8 cellular contexts compared by ENCODE assay signal in the genomic region with DNA sequence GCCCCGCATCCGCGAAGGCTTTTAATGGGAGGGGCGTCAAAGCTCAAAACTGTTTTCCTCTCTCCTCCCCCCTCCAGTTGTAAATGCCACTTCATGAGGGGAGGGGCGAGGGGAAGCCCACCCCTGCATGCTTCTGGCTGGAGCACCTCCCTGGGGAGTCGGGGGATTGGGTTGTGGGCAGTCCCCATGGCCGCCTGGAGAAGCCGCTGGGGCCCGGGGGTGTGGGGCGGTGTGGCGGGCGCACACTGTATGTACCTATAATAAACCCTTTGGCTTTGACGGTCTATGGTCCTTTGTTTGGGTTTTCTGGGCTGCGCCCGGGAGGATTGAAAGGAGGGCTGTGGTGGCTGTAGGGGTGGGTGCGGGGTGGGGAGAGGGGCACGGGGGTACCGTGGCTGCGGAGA. TPM values are rescaled to one million over a fixed set of nuclear protein-coding genes. Genes with fewer than 3 reads are reported as not detected.
DNase-seq lines count a peak whose midpoint lies in the region; ATAC-seq, FAIRE-seq and TF ChIP-seq lines count a peak whose summit lies in the region.

No MANE protein-coding gene starts in this region.

- peaks cover 6% of the 10 kb centered on the region for H3K9me2 ChIP-seq in GM23338 (ENCODE audit: insufficient read depth)

- H3K14ac ChIP-seq in H1 (ENCODE audit: insufficient read length) = no peak overlapping the region

- no peaks in the 10 kb centered on the region for H3K79me1 ChIP-seq in H1 (ENCODE audit: low read depth, low read length)

- no peak overlapping the region for H2BK120ac ChIP-seq in H1 (replicated peaks; ENCODE audit: low read depth, low read length)

- peaks cover 11% of the 10 kb centered on the region; the same call in 1 of the 2 replicates for H3K23me2 ChIP-seq in H1 (ENCODE audit: low read depth, low read length)

- H3K27ac ChIP-seq in DND-41 (ENCODE audit: low read length) = peak overlapping the region; percentile 82
- H3K27ac ChIP-seq in GM23338 (ENCODE audit: low read depth) = no peak overlapping the region
- no peak overlapping the region for H3K27ac ChIP-seq in H1 (ENCODE audit: low read depth, low read length)

- H3K18ac ChIP-seq in H1 (ENCODE audit: extremely low read depth, low read length) = peak overlapping the region; percentile 48; the same call in 1 of the 2 replicates

- peaks cover 19% of the 10 kb centered on the region for H3K79me2 ChIP-seq in DND-41 (ENCODE audit: insufficient read depth, low read length)
- no peaks in the 10 kb centered on the region for H3K79me2 ChIP-seq in GM23338 (replicated peaks; ENCODE audit: insufficient read depth)
- no peaks in the 10 kb centered on the region for H3K79me2 ChIP-seq in H1 (ENCODE audit: control insufficient read depth in 1 of 2, insufficient read depth in 2 of 2, low read length in 2 of 2)

- H4K20me1 ChIP-seq in DND-41 (ENCODE audit: insufficient read depth, low read length) (no peaks in the 10 kb centered on the region), GM23338 (replicated peaks; ENCODE audit: insufficient read depth) (peaks cover 10% of the 10 kb centered on the region; the same call in 1 of the 2 replicates), H1 (replicated peaks in 1 of 2; ENCODE audit: control insufficient read depth in 1 of 2, insufficient read depth in 2 of 2, low read length in 2 of 2) (no peaks in the 10 kb centered on the region)

- CTCF ChIA-PET in H1 (lab: Charles Lee; ENCODE audit: partially characterized antibody) = interaction anchor here (0.9 to 1.9 kb wide), 6 partner anchors 19 to 58 kb away, joined by 3 to 6 read pairs (median 4); no protein-coding TSS in a partner anchor

- POLR2A ChIA-PET in H1 (lab: Charles Lee; ENCODE audit: partially characterized antibody) = interaction anchor here (0.7 to 1.7 kb wide), 4 partner anchors 18 to 35 kb away, joined by 3 to 4 read pairs (median 4); no protein-coding TSS in a partner anchor

- H3K23ac ChIP-seq in H1 (ENCODE audit: insufficient read length) = no peak overlapping the region

- no peak overlapping the region for H2BK15ac ChIP-seq in H1 (ENCODE audit: low read length)

- TF ChIP-seq CTCF in DND-41 (IDR thresholded peaks at IDR 0.05; ENCODE audit: borderline replicate concordance, extremely low read depth, low read length, poor library complexity, severe bottlenecking) = no peak
- no peak for TF ChIP-seq CTCF in GM23338 (conservative IDR thresholded peaks at IDR 0.05; ENCODE audit: low read depth in 2 of 2)
- no peak for TF ChIP-seq CTCF in H1 (IDR thresholded peaks at IDR 0.05; ENCODE audit: control extremely low read depth in 1 of 3, insufficient read depth in 1 of 3, low read depth in 1 of 3, low read length in 3 of 3)
- no peak for TF ChIP-seq CTCF in neural crest cell (conservative IDR thresholded peaks at IDR 0.05)

- peaks cover 16% of the 10 kb centered on the region for H3K36me3 Mint-ChIP-seq in GM23338 (ENCODE audit: low read depth)
- H3K36me3 Mint-ChIP-seq in neural crest cell (ENCODE audit: low read depth) = no peaks in the 10 kb centered on the region

- TF ChIP-seq POLR2A in H1 (IDR thresholded peaks at IDR 0.05; ENCODE audit: control extremely low read depth in 1 of 2, low read depth in 2 of 2, low read length in 2 of 2) = no peak

- H3K9me3 Mint-ChIP-seq in GM23338 = peaks cover 3% of the 10 kb centered on the region; the same call in 2 of the 3 replicates
- no peaks in the 10 kb centered on the region for H3K9me3 Mint-ChIP-seq in neural crest cell

- H3K27ac Mint-ChIP-seq in GM23338 (peak overlapping the region; percentile 78; the same call in 1 of the 2 replicates), neural crest cell (ENCODE audit: unreplicated experiment) (no peak overlapping the region)

- H2AK5ac ChIP-seq in H1 (ENCODE audit: low read depth, low read length) = no peak overlapping the region

- no peak overlapping the region for H2BK20ac ChIP-seq in H1 (ENCODE audit: low read length)

- H3K4me1 ChIP-seq in DND-41 (ENCODE audit: insufficient read depth, low read length) (peaks cover 23% of the 10 kb centered on the region), GM23338 (ENCODE audit: insufficient read depth) (peaks cover 4% of the 10 kb centered on the region), H1 (replicated peaks in 1 of 4; ENCODE audit: control insufficient read depth in 3 of 4, insufficient read depth in 4 of 4, low read length in 3 of 4) (peaks cover 2 to 8% (median 5%) of the 10 kb centered on the region in 4 experiments; a peak in 6 of 7 replicates)

- H3K9ac ChIP-seq in DND-41 (ENCODE audit: low read depth, low read length) (peak overlapping the region; percentile 75; the same call in 1 of the 2 replicates), H1 (replicated peaks in 1 of 4; ENCODE audit: extremely low read depth in 1 of 4, low read depth in 3 of 4, low read length in 3 of 4) (peak overlapping the region in 2 of 4 experiments; percentile 25 to 45; a peak in 3 of 7 replicates)

- H3K9me3 ChIP-seq in DND-41 (ENCODE audit: insufficient read depth, low read length, severe bottlenecking) (no peaks in the 10 kb centered on the region), H1 (ENCODE audit: insufficient read depth in 2 of 2, low read depth in 1 of 2, low read length in 1 of 2) (no peaks in the 10 kb centered on the region)

- peaks cover 4% of the 10 kb centered on the region; the same call in 1 of the 2 replicates for H3F3A ChIP-seq in GM23338 (replicated peaks; ENCODE audit: low read depth)

- TF ChIP-seq EP300 in H1 (IDR thresholded peaks at IDR 0.05; ENCODE audit: borderline replicate concordance in 1 of 2, low read depth in 2 of 2, low read length in 2 of 2) = no peak

- H4K91ac ChIP-seq in H1 (replicated peaks; ENCODE audit: insufficient read length, low read length) = no peak overlapping the region

- FAIRE-seq in H1 (lab: Jason Lieb, UNC) = no peak

- peak overlapping the region; percentile 74 for H4K5ac ChIP-seq in H1 (ENCODE audit: insufficient read length, low read depth, low read length)

- no peak for TF ChIP-seq RAD21 in H1 (IDR thresholded peaks at IDR 0.05 in 1 of 2, conservative IDR thresholded peaks at IDR 0.05 in 1 of 2; ENCODE audit: low read depth in 2 of 2, low read length in 2 of 2)

- WGBS in H1 (ENCODE audit: extremely low coverage in 1 of 2, insufficient coverage in 1 of 2, insufficient read length in 1 of 2, insufficient replicate concordance in 2 of 2, low coverage in 1 of 2, low lambda C conversion rate in 2 of 2, missing lambda C conversion rate in 1 of 2), 2 experiments = 2% methylated on average over 9 of the region's 19 CpGs; no CpG with 5 or more reads in 1 of the 2 experiments

- H2AFZ ChIP-seq in DND-41 (ENCODE audit: low read depth, low read length) (peak overlapping the region; percentile 87), GM23338 (peak overlapping the region; percentile 95), H1 (ENCODE audit: low read length) (no peak overlapping the region)

- H4K8ac ChIP-seq in H1 (ENCODE audit: extremely low read depth, insufficient read depth, low read length) = peak overlapping the region; percentile 69; the same call in 1 of the 2 replicates

- no peak overlapping the region for H2BK12ac ChIP-seq in H1 (ENCODE audit: low read depth, low read length)

- H3K4ac ChIP-seq in H1 (replicated peaks; ENCODE audit: insufficient read length, low read depth, low read length) = peak overlapping the region; percentile 23

- H3K27me3 Mint-ChIP-seq in GM23338 (ENCODE audit: insufficient read depth, low read depth, poor library complexity) (peaks cover 7% of the 10 kb centered on the region), neural crest cell (ENCODE audit: low read depth) (peaks cover 6% of the 10 kb centered on the region)

- H3K27me3 ChIP-seq in DND-41 (ENCODE audit: insufficient read depth, low read length, poor library complexity) = no peaks in the 10 kb centered on the region
- H3K27me3 ChIP-seq in GM23338 (ENCODE audit: insufficient read depth) = no peaks in the 10 kb centered on the region
- H3K27me3 ChIP-seq in H1 (replicated peaks in 1 of 4; ENCODE audit: control insufficient read depth in 3 of 4, extremely low read depth in 1 of 4, insufficient read depth in 3 of 4, low read length in 3 of 4) = no peaks in the 10 kb centered on the region

- H3K4me2 ChIP-seq in DND-41 (ENCODE audit: insufficient read depth, low read length) (peak overlapping the region; percentile 88), GM23338 (peak overlapping the region; percentile 98), H1 (ENCODE audit: insufficient read depth in 1 of 2, low read depth in 2 of 2, low read length in 2 of 2) (peak overlapping the region; percentile 90 to 93)

- peaks cover 30% of the 10 kb centered on the region for H3K36me3 ChIP-seq in DND-41 (ENCODE audit: insufficient read depth, low read length)
- 0 out of 2 replicates have a peak, but pooled peaks cover 8% of the 10 kb centered on the region for H3K36me3 ChIP-seq in GM23338 (ENCODE audit: insufficient read depth)
- peaks cover 2 to 15% (median 10%) of the 10 kb centered on the region in 4 experiments; a peak in 7 of 8 replicates for H3K36me3 ChIP-seq in H1 (ENCODE audit: control insufficient read depth in 2 of 4, insufficient read depth in 4 of 4, low read length in 3 of 4)

- peaks cover 22% of the 10 kb centered on the region for H3K4me1 Mint-ChIP-seq in GM23338
- H3K4me1 Mint-ChIP-seq in neural crest cell = peaks cover 17% of the 10 kb centered on the region

- H3K4me3 Mint-ChIP-seq in GM23338 = peak overlapping the region; percentile 91
- H3K4me3 Mint-ChIP-seq in neural crest cell = peak overlapping the region; percentile 89

- DNase-seq in DND-41 = no peak
- peak; percentile 67 for DNase-seq in GM23338 (ENCODE audit: low spot score)
- DNase-seq in RPMI8226 = peak; percentile 18
- DNase-seq in H1 (ENCODE audit: low read depth in 1 of 2, low spot score in 2 of 2) = peak in 1 of 2 experiments; percentile 70
- no peak for DNase-seq in neural crest cell (ENCODE audit: low read depth, low spot score)
- DNase-seq in HuH-7.5 (ENCODE audit: low spot score) = no peak
- DNase-seq in NCI-H1092 treated with DMSO at 0.1 percent for 48 hours (lab: John Stamatoyannopoulos, UW) = no peak
- DNase-seq in NCI-H2107 (lab: John Stamatoyannopoulos, UW) = no peak

- no peak overlapping the region for H3K56ac ChIP-seq in H1 (replicated peaks; ENCODE audit: insufficient read length, low read depth, low read length)

- ATAC-seq in DND-41 (ENCODE audit: insufficient read depth, low read depth) = peak; percentile 40
- peak; percentile 44 for ATAC-seq in GM23338

- H3K4me3 ChIP-seq in DND-41 (ENCODE audit: low read depth in 1 of 2, low read length in 2 of 2) (peak overlapping the region in 1 of 2 experiments; percentile 90; a peak in 2 of 4 replicates), GM23338 (peak overlapping the region; percentile 96), H1 (ENCODE audit: extremely low read depth in 1 of 4, insufficient read depth in 2 of 4, low read depth in 3 of 4, low read length in 4 of 4) (peak overlapping the region; percentile 67 to 96 (median 80))

- H2BK5ac ChIP-seq in H1 (ENCODE audit: low read depth, low read length) = no peak overlapping the region; the same call in 1 of the 2 replicates

RNA-seq across cellular contexts. Expression of a gene that starts 0.5 kb away (rescaled TPM):
- 60.0 and 63.2 TPM in 2 replicates for total RNA-seq in GM23338 (2014; rRNA removed; shearing (Covaris generic))
- polyA plus RNA-seq in GM23338 (2016; fragmentation: Nextera tagmentation; extraction: Ambion mirVana) = 69.8 and 74.6 TPM in 2 replicates
- 72.8 and 74.6 TPM in 2 replicates for total RNA-seq in H1 (2021; fragmentation: NEBNext Ultra II Directional; extraction: Animal tissue kit (Norgen Biotek cat#: 25700))
- polyA plus RNA-seq in H1 (2011; rRNA removed) = 98.8 and 158 TPM in 2 replicates
- 81.1 TPM for polyA plus RNA-seq in H1 (2011; cell fraction: cytosol; rRNA removed)
- 207 TPM for polyA plus RNA-seq in H1 (2011; cell fraction: nucleus; rRNA removed)
- polyA plus RNA-seq in H1 (2012, experiment 1 of 2) = 79.8 to 106 TPM (median 102 TPM) in 4 replicates
- 95.8 TPM for polyA plus RNA-seq in H1 (2012, experiment 2 of 2)
- polyA plus RNA-seq in H1 (2013, experiment 1 of 2) = 79.2 TPM
- polyA plus RNA-seq in H1 (2013, experiment 2 of 2) = 73.3 TPM
- 44.1 and 59.2 TPM in 2 replicates for polyA minus RNA-seq in H1 (2011; rRNA and poly(A)+ RNA removed)
- polyA minus RNA-seq in H1 (2011; cell fraction: cytosol; rRNA and poly(A)+ RNA removed) = 83.1 TPM
- polyA minus RNA-seq in H1 (2011; cell fraction: nucleus; rRNA and poly(A)+ RNA removed) = 68.1 TPM
- 72.0 and 76.3 TPM in 2 replicates for total RNA-seq in neural crest cell

RNA-seq across cellular contexts. Expression of a gene that starts 25.0 kb away (rescaled TPM):
- 53.2 and 65.0 TPM in 2 replicates for total RNA-seq in GM23338 (2014; rRNA removed; shearing (Covaris generic))
- polyA plus RNA-seq in GM23338 (2016; fragmentation: Nextera tagmentation; extraction: Ambion mirVana) (48.4 and 50.3 TPM in 2 replicates), H1 (2011; rRNA removed) (54.5 and 111 TPM in 2 replicates)
- 75.3 and 77.1 TPM in 2 replicates for total RNA-seq in H1 (2021; fragmentation: NEBNext Ultra II Directional; extraction: Animal tissue kit (Norgen Biotek cat#: 25700))
- polyA plus RNA-seq in H1 (2011; cell fraction: cytosol; rRNA removed) = 68.6 TPM
- polyA plus RNA-seq in H1 (2011; cell fraction: nucleus; rRNA removed) = 270 TPM
- polyA plus RNA-seq in H1 (2012, experiment 1 of 2) = 51.9 to 154 TPM (median 115 TPM) in 4 replicates
- 94.0 TPM for polyA plus RNA-seq in H1 (2012, experiment 2 of 2)
- polyA plus RNA-seq in H1 (2013, experiment 1 of 2) = 67.1 TPM
- polyA plus RNA-seq in H1 (2013, experiment 2 of 2) = 56.9 TPM
- polyA minus RNA-seq in H1 (2011; rRNA and poly(A)+ RNA removed) = 21.2 and 23.9 TPM in 2 replicates
- 61.7 TPM for polyA minus RNA-seq in H1 (2011; cell fraction: cytosol; rRNA and poly(A)+ RNA removed)
- polyA minus RNA-seq in H1 (2011; cell fraction: nucleus; rRNA and poly(A)+ RNA removed) = 58.2 TPM
- total RNA-seq in neural crest cell = 125 TPM in 2 replicates

Comparison
In these comparisons a context has a peak if more than half of its experiments do, and no peak if none do; other contexts are left out.
1. DNase-seq: peak in GM23338 (single experiment) and RPMI8226 (single experiment); none in DND-41 (single experiment), neural crest cell (single experiment), HuH-7.5 (single experiment), NCI-H1092 treated with DMSO at 0.1 percent for 48 hours (single experiment) and NCI-H2107 (single experiment).
2. Peak in every context shown above with its lines, with median percentiles within 50 percentile points of each other: H3K4me2 ChIP-seq.